In the genomic region with DNA sequence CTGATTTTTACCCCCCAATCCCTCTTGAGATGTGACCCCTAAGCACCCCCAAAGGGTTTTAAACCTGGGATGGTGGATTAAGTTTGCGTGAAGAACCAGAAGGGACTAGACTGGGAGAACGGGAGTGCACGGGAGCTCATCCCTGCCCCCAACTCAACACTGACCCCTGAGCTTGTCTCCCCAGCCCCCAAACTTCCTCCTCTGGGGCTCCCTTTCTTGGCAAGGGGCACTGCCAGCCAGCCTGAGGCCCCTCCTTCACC, we compare ENCODE assay signal across 1 cellular context.
TF ChIP-seq lines count a peak whose summit lies in the region.

No MANE protein-coding gene starts in this region.

TF ChIP-seq in HEK293, 187 proteins besides CTCF, POLR2A, EP300 and RAD21 (continued from another document):
- TF ChIP-seq, protein P1, sequence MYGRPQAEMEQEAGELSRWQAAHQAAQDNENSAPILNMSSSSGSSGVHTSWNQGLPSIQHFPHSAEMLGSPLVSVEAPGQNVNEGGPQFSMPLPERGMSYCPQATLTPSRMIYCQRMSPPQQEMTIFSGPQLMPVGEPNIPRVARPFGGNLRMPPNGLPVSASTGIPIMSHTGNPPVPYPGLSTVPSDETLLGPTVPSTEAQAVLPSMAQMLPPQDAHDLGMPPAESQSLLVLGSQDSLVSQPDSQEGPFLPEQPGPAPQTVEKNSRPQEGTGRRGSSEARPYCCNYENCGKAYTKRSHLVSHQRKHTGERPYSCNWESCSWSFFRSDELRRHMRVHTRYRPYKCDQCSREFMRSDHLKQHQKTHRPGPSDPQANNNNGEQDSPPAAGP (tag by site-specific recombination; IDR thresholded peaks at IDR 0.05), result no peak
